23 cellular contexts compared by ENCODE assay signal in the genomic region with DNA sequence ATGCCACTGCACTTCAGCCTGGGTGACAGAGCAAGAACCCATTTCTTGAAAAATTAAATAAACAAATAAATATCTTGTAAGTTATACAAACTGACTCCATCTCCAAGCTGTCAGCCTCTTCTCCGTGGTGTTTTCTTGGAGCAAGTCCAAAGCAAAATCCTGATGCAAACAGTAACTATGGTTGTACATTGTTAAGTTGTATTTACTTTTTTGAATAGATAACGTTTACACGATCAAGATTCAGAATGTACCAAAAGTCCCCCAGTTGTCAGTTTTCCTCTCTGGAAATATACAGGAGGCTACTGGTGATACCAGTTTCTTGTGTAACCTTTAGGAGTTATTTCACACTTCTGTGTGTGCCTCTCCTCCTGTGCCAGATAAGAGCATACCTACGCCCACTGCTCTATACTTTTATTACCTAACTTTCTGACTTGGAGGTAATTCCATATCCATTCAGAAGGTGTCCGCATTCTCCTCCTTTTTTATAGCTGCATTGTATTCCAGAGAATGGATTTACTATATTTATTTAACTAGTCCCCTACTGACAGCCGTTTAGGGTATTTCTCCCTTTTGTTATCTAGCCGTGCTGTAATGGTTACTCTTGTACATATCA. TPM values are rescaled to one million over a fixed set of nuclear protein-coding genes. Genes with fewer than 3 reads are reported as not detected.
A peak's percentile ranks its signal among the peaks of the same experiment; 100 is the strongest.
DNase-seq lines count a peak whose midpoint lies in the region; ATAC-seq, FAIRE-seq and TF ChIP-seq lines count a peak whose summit lies in the region.
"Had no signal": no experiment of that assay in that cellular context is flagged by ENCODE, and none has a peak within 500 bp of the region (broad histone marks: within the 10 kb centered on the region; RNA-seq: fewer than 3 reads in every experiment).

No MANE protein-coding gene starts in this region.

- DNase-seq in HepG2 (ENCODE audit: low spot score) (peak; percentile 59), right lobe of liver (no peak), hepatocyte (ENCODE audit: low spot score) (no peak), upper lobe of left lung (no peak), aorta (no peak)
- DNase-seq: activated CD4-positive, alpha-beta T cell treated with anti-CD3 and anti-CD28 coated beads, Interleukin-2, amount 50 U/mL, for 1 hour; activated naive CD8-positive, alpha-beta T cell treated with anti-CD3 and anti-CD28 coated beads, Interleukin-2, amount 10 ng/mL, durations not matched to agents 7 days and 5 days; effector memory CD4-positive, alpha-beta T cell; immature natural killer cell; KG1; left ventricle myocardium inferior; NCI-H1694 treated with DMSO at 0.1 percent for 48 hours; NCI-H2171 treated with DMSO at 0.1 percent for 48 hours; NCI-H69; posterior cingulate gyrus; stimulated activated naive CD8-positive, alpha-beta T cell treated with anti-CD3 and anti-CD28 coated beads, Interleukin-15, Interleukin-2, amounts not matched to agents 100 U/mL and 50 U/mL, for 24 hours; T-helper 2 cell; thyroid gland had no signal

- H3K27ac ChIP-seq in HepG2 (ENCODE audit: extremely low read length, insufficient read depth, low read length), result no peak overlapping the region
- no peak overlapping the region for H3K27ac ChIP-seq in right lobe of liver
- peak overlapping the region; percentile 99 for H3K27ac ChIP-seq in VCaP
- H3K27ac ChIP-seq in hepatocyte, result peak overlapping the region; percentile 47
- H3K27ac ChIP-seq in upper lobe of left lung, result peak overlapping the region in 3 of 4 donors; percentile 56 to 87 (median 68)
- no peak overlapping the region for H3K27ac ChIP-seq in aorta (ENCODE audit: low read depth in 1 of 2, low read length in 2 of 2)
- H3K27ac ChIP-seq: left ventricle myocardium inferior had no signal

- H3K4me2 ChIP-seq in HepG2 (ENCODE audit: low read depth, low read length), result no peak overlapping the region
- no peak overlapping the region for H3K4me2 ChIP-seq in hepatocyte

- H3K4me3 ChIP-seq in HepG2 (replicated peaks in 1 of 3; ENCODE audit: insufficient read depth in 1 of 3, low read depth in 2 of 3, low read length in 3 of 3) (no peak overlapping the region), right lobe of liver (no peak overlapping the region), hepatocyte (no peak overlapping the region), upper lobe of left lung (no peak overlapping the region), aorta (ENCODE audit: low read length in 2 of 2) (no peak overlapping the region)
- H3K4me3 ChIP-seq: left ventricle myocardium inferior, thyroid gland had no signal

- no peak for FAIRE-seq in HepG2 (lab: Jason Lieb, UNC)
- FAIRE-seq: G401.6 had no signal

- BruUV-seq in HepG2 (replicated peaks; lab: Mats Ljungman, UMichigan), result no TSS peak

- H3K4me1 ChIP-seq in HepG2 (ENCODE audit: insufficient read depth, low read length) (peaks cover 38% of the 10 kb centered on the region), right lobe of liver (peaks cover 0 to 6% (median 3%) of the 10 kb centered on the region in 4 donors), hepatocyte (ENCODE audit: insufficient read depth) (peaks cover 13% of the 10 kb centered on the region), upper lobe of left lung (peaks cover 38 to 88% (median 66%) of the 10 kb centered on the region in 4 donors), aorta (ENCODE audit: control insufficient read depth in 1 of 2, insufficient read depth in 2 of 2, low read length in 2 of 2) (no peaks in the 10 kb centered on the region)

- H4K20me1 ChIP-seq in HepG2 (ENCODE audit: insufficient read depth, low read length) (no peaks in the 10 kb centered on the region; the same call in 1 of the 2 replicates), hepatocyte (ENCODE audit: insufficient read depth, poor library complexity, severe bottlenecking) (no peaks in the 10 kb centered on the region)

- TF ChIP-seq EP300 in HepG2 (IDR thresholded peaks at IDR 0.05; ENCODE audit: low read depth in 2 of 2, low read length in 2 of 2) (no peak), HepG2 (CRISPR knock-in tag; IDR thresholded peaks at IDR 0.05; ENCODE audit: borderline replicate concordance) (no peak), upper lobe of left lung (IDR thresholded peaks at IDR 0.05) (peak in 1 of 4 donors; percentile 16)

- no peak for TF ChIP-seq RAD21 in HepG2 (CRISPR knock-in tag; IDR thresholded peaks at IDR 0.05)

- H3K79me2 ChIP-seq in HepG2 (ENCODE audit: insufficient read depth, low read length) (peaks cover 21% of the 10 kb centered on the region), hepatocyte (peaks cover 43% of the 10 kb centered on the region)

- TF ChIP-seq CTCF in HepG2 (CRISPR knock-in tag; IDR thresholded peaks at IDR 0.05) (no peak), right lobe of liver (IDR thresholded peaks at IDR 0.05) (no peak), VCaP (conservative IDR thresholded peaks at IDR 0.05) (no peak), hepatocyte (IDR thresholded peaks at IDR 0.05; ENCODE audit: poor library complexity) (no peak), upper lobe of left lung (IDR thresholded peaks at IDR 0.05) (peak in 1 of 6 experiments; percentile 9)

- no peaks in the 10 kb centered on the region for H3K27me3 ChIP-seq in HepG2 (ENCODE audit: control insufficient read depth in 1 of 2, insufficient read depth in 2 of 2, low read length in 2 of 2)
- no peaks in the 10 kb centered on the region for H3K27me3 ChIP-seq in right lobe of liver
- H3K27me3 ChIP-seq in hepatocyte, result no peaks in the 10 kb centered on the region
- no peaks in the 10 kb centered on the region for H3K27me3 ChIP-seq in upper lobe of left lung
- H3K27me3 ChIP-seq in aorta (ENCODE audit: control insufficient read depth in 1 of 2, insufficient read depth in 2 of 2, low read length in 1 of 2), result no peaks in the 10 kb centered on the region
- H3K27me3 ChIP-seq: thyroid gland had no signal

- H2AFZ ChIP-seq in HepG2 (ENCODE audit: low read length), result no peak overlapping the region
- H2AFZ ChIP-seq in hepatocyte, result no peak overlapping the region

- CTCF ChIA-PET in HepG2 (lab: Yijun Ruan, JAX; ENCODE audit: low intra/inter-chr PET ratio, low total read pairs), result no interaction called here

- intact Hi-C loops in HepG2 (cut with micrococcal nuclease; ENCODE audit: unreplicated experiment) (no loop called here), right lobe of liver (cut with DNase I) (no loop called here), aorta (cut with DNase I) (no loop called here)

- no peak for ATAC-seq in HepG2
- no peak for ATAC-seq in right lobe of liver
- no peak for ATAC-seq in upper lobe of left lung (ENCODE audit: low FRiP score in 2 of 2)
- ATAC-seq in HG03108 (IDR thresholded peaks at IDR 0.05; ENCODE audit: unreplicated experiment), result no peak
- ATAC-seq in aorta (ENCODE audit: low FRiP score), result no peak
- no peak for ATAC-seq in HG03342 (IDR thresholded peaks at IDR 0.05; ENCODE audit: unreplicated experiment)
- ATAC-seq: esophagus mucosa; stimulated activated naive CD8-positive, alpha-beta T cell treated with anti-CD3 and anti-CD28 coated beads, Interleukin-15, Interleukin-2, amounts not matched to agents 100 U/mL and 50 U/mL, for 24 hours had no signal

- TF ChIP-seq POLR2A in HepG2 (IDR thresholded peaks at IDR 0.05; ENCODE audit: insufficient read depth in 1 of 2, low read depth in 2 of 2, low read length in 2 of 2) (no peak), right lobe of liver (IDR thresholded peaks at IDR 0.05) (no peak), upper lobe of left lung (IDR thresholded peaks at IDR 0.05) (no peak)

- no peaks in the 10 kb centered on the region for H3K9me2 ChIP-seq in hepatocyte (replicated peaks; ENCODE audit: insufficient read depth)

- POLR2A ChIA-PET in HepG2 (lab: Yijun Ruan, JAX), result no interaction called here

- in situ Hi-C loops in HepG2 (cut with HindIII; ENCODE audit: extremely low pct_ligation_motif_present, low pct_unique_long_range_greater_than_20kb), result no loop called here

- H3K36me3 ChIP-seq in HepG2 (replicated peaks in 1 of 2; ENCODE audit: control insufficient read depth in 1 of 2, insufficient read depth in 2 of 2, low read length in 2 of 2), result peaks cover 1 to 6% of the 10 kb centered on the region in 2 experiments; a peak in 2 of 5 replicates
- no peaks in the 10 kb centered on the region for H3K36me3 ChIP-seq in right lobe of liver
- H3K36me3 ChIP-seq in hepatocyte (replicated peaks; ENCODE audit: insufficient read depth, low read depth), result no peaks in the 10 kb centered on the region
- no peaks in the 10 kb centered on the region for H3K36me3 ChIP-seq in upper lobe of left lung
- H3K36me3 ChIP-seq in aorta (ENCODE audit: control insufficient read depth in 1 of 2, insufficient read depth in 2 of 2, low read length in 1 of 2), result no peaks in the 10 kb centered on the region
- H3K36me3 ChIP-seq: left ventricle myocardium inferior, thyroid gland had no signal

- H3K9me3 ChIP-seq in HepG2 (ENCODE audit: low read length) (no peaks in the 10 kb centered on the region), right lobe of liver (no peaks in the 10 kb centered on the region), hepatocyte (ENCODE audit: low read depth) (no peaks in the 10 kb centered on the region), upper lobe of left lung (no peaks in the 10 kb centered on the region), aorta (ENCODE audit: control insufficient read depth, low read length) (no peaks in the 10 kb centered on the region)
- H3K9me3 ChIP-seq: left ventricle myocardium inferior, thyroid gland had no signal

- no peak overlapping the region for H3K9ac ChIP-seq in HepG2 (ENCODE audit: insufficient read depth, low read depth, low read length)

- WGBS in HepG2 (ENCODE audit: low lambda C conversion rate), result 59% methylated on average over 7 of the region's 7 CpGs
- WGBS in right lobe of liver (ENCODE audit: insufficient coverage, low coverage, low lambda C conversion rate, missing lambda C conversion rate), result 46% methylated on average over 7 of the region's 7 CpGs
- WGBS in hepatocyte (ENCODE audit: low lambda C conversion rate, missing lambda C conversion rate), result 68% methylated on average over 7 of the region's 7 CpGs
- WGBS in upper lobe of left lung, 2 donors, result 56 to 62% methylated on average over 7 of the region's 7 CpGs
- WGBS in aorta, 2 donors, result 84 to 87% methylated on average over 7 of the region's 7 CpGs

RNA-seq across cellular contexts. Expression of gene CMTM7, which starts 14.2 kb away (rescaled TPM):
- total RNA-seq in HepG2 (2016; rRNA removed; fragmentation: Illumina TruSeq; extraction: Trizol) (16.3 and 20.9 TPM in 2 replicates), right lobe of liver (1 to 10 TPM; 2.7 to 9.8 (median 5.0) TPM), hepatocyte (6.1 and 11.4 TPM in 2 replicates), upper lobe of left lung (100 to 1,000 TPM in 1 of 6 donors, 10 to 100 TPM in 5; 39.4 to 103 (median 49.7) TPM), aorta (10 to 100 TPM; 11.8 to 17.3 TPM)
- total RNA-seq in HepG2 (2016; cell fraction: cytosol; rRNA removed; fragmentation: Illumina TruSeq; extraction: Trizol; ENCODE audit: low read depth), result 22.9 and 35.2 TPM in 2 replicates
- 17.4 and 22.1 TPM in 2 replicates for total RNA-seq in HepG2 (2016; cell fraction: insoluble cytoplasmic fraction; rRNA removed; fragmentation: Illumina TruSeq; extraction: Trizol)
- 31.5 and 35.8 TPM in 2 replicates for total RNA-seq in HepG2 (2016; cell fraction: membrane; rRNA removed; fragmentation: Illumina TruSeq; extraction: Trizol)
- total RNA-seq in HepG2 (2016; cell fraction: nucleus; rRNA removed; fragmentation: Illumina TruSeq; extraction: Trizol), result 21.3 and 25.3 TPM in 2 replicates
- polyA plus RNA-seq in HepG2 (2011; rRNA removed) (21.4 and 21.5 TPM in 2 replicates), hepatocyte (62.5 and 63.0 TPM in 2 replicates), aorta (1 to 10 TPM; 2.0 to 5.0 TPM)
- polyA plus RNA-seq in HepG2 (2011; cell fraction: cytosol; rRNA removed), result 18.5 and 26.0 TPM in 2 replicates
- polyA plus RNA-seq in HepG2 (2011; cell fraction: nucleus; rRNA removed), result 17.4 and 20.3 TPM in 2 replicates
- polyA plus RNA-seq in HepG2 (2012), result 12.6 and 15.2 TPM in 2 replicates
- polyA plus RNA-seq in HepG2 (2016; cell fraction: cytosol; fragmentation: Illumina TruSeq; extraction: Trizol; ENCODE audit: low read depth), result 65.0 and 80.4 TPM in 2 replicates
- polyA plus RNA-seq in HepG2 (2016; cell fraction: insoluble cytoplasmic fraction; fragmentation: Illumina TruSeq; extraction: Trizol; ENCODE audit: low read depth), result 41.8 and 49.0 TPM in 2 replicates
- polyA plus RNA-seq in HepG2 (2016; cell fraction: membrane; fragmentation: Illumina TruSeq; extraction: Trizol; ENCODE audit: low read depth), result 78.5 and 84.2 TPM in 2 replicates
- polyA plus RNA-seq in HepG2 (2016; cell fraction: nucleus; fragmentation: Illumina TruSeq; extraction: Trizol; ENCODE audit: insufficient read depth, low read depth), result 56.7 and 59.4 TPM in 2 replicates
- 0.16 and 25.3 TPM in 2 replicates for polyA minus RNA-seq in HepG2 (2011; rRNA and poly(A)+ RNA removed; ENCODE audit: low replicate concordance)
- 15.5 and 16.0 TPM in 2 replicates for polyA minus RNA-seq in HepG2 (2011; cell fraction: cytosol; rRNA and poly(A)+ RNA removed)
- polyA minus RNA-seq in HepG2 (2011; cell fraction: nucleus; rRNA and poly(A)+ RNA removed), result 11.4 and 13.4 TPM in 2 replicates

Comparison
In these comparisons a context has a peak if more than half of its experiments do, and no peak if none do; other contexts are left out.
1. H3K27ac ChIP-seq: peak in VCaP (single experiment), hepatocyte (single experiment) and upper lobe of left lung (3 of 4); none in HepG2 (single experiment), right lobe of liver (0 of 3) and aorta (0 of 2).